In genomic region chr11:77249427-77249826, GRCh38 we compare ENCODE assay signal across 2 cellular contexts.
TF ChIP-seq lines count a peak whose summit lies in the region.

No MANE protein-coding gene starts in this region.

TF ChIP-seq in IMR-90, 13 proteins besides CTCF, POLR2A, EP300 and RAD21 (continued from another document):
- no peak for TF ChIP-seq SMC3 (IDR thresholded peaks at IDR 0.05; ENCODE audit: low read depth, low read length)
- TF ChIP-seq BHLHE40 (IDR thresholded peaks at IDR 0.05; ENCODE audit: low read depth, low read length): no peak
- no peak for TF ChIP-seq RCOR1 (IDR thresholded peaks at IDR 0.05; ENCODE audit: insufficient replicate concordance, low read length)
- TF ChIP-seq USF2 (IDR thresholded peaks at IDR 0.05; ENCODE audit: low read depth, low read length): no peak

TF ChIP-seq in HEK293T, 16 proteins besides CTCF, POLR2A, EP300 and RAD21 (continued from another document):
- TF ChIP-seq PKNOX1 (IDR thresholded peaks at IDR 0.05) (no peak), ELF4 (IDR thresholded peaks at IDR 0.05) (no peak), SUZ12 (IDR thresholded peaks at IDR 0.05) (no peak), BHLHE40 (IDR thresholded peaks at IDR 0.05; ENCODE audit: borderline replicate concordance) (no peak)
